14 cellular contexts compared by ENCODE assay signal in the genomic region with DNA sequence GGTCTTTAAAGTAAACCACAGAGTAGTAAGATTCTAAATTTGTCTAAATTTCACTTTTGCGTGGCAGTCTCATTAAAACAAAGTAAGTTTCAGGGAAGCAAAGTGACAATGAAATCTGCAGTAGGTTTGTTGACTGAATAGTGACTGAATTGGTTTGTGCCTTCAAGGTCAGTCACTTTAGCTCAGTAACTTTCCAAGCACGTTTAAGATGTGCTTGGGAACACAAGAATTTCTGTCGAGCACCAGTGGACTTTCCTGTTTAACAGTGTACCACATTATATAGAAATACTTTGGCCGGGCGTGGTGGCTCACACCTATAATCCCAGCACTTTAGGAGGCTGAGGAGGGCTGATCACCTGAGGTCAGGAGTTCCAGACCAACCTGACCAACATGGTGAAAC. TPM values are rescaled to one million over a fixed set of nuclear protein-coding genes. Genes with fewer than 3 reads are reported as not detected.
A peak's percentile ranks its signal among the peaks of the same experiment; 100 is the strongest.
DNase-seq lines count a peak whose midpoint lies in the region; ATAC-seq and TF ChIP-seq lines count a peak whose summit lies in the region.
"Had no signal": no experiment of that assay in that cellular context is flagged by ENCODE, and none has a peak within 500 bp of the region (broad histone marks: within the 10 kb centered on the region; RNA-seq: fewer than 3 reads in every experiment).

No MANE protein-coding gene starts in this region.

- DNase-seq in ELF-1 (ENCODE audit: low read depth, low spot score), result peak; percentile 24
- DNase-seq in OCI-LY7 (ENCODE audit: low spot score), result no peak
- no peak for DNase-seq in neuronal stem cell (ENCODE audit: low spot score)
- DNase-seq in activated gamma-delta T cell treated with Interleukin-2 at 50 U/mL for 16 hours, result no peak
- no peak for DNase-seq in upper lobe of right lung
- DNase-seq in EL, result no peak
- no peak for DNase-seq in NCI-H510A treated with DMSO at 0.1 percent for 48 hours (lab: John Stamatoyannopoulos, UW)
- DNase-seq: activated naive CD8-positive, alpha-beta T cell treated with anti-CD3 and anti-CD28 coated beads, Interleukin-2, amount 10 ng/mL, durations not matched to agents 7 days and 5 days; CD8-positive, alpha-beta T cell; islet precursor cell; natural killer cell; NCI-H748 treated with DMSO at 0.1 percent for 48 hours had no signal

- H3K14ac ChIP-seq in neuronal stem cell (ENCODE audit: low read length), result no peak overlapping the region

- H3K4me3 ChIP-seq in OCI-LY7 (ENCODE audit: low read depth, low read length, poor library complexity, severe bottlenecking) (peak overlapping the region; percentile 84), neuronal stem cell (ENCODE audit: low read length in 2 of 2) (no peak overlapping the region), upper lobe of right lung (no peak overlapping the region)

- CTCF ChIA-PET in OCI-LY7 (lab: Charles Lee; ENCODE audit: unreplicated experiment), result interaction anchor here (0.6 to 1.3 kb wide), 3 partner anchors 21 to 465 kb away, joined by 3 read pairs; no protein-coding TSS in a partner anchor

- H4K8ac ChIP-seq in neuronal stem cell (ENCODE audit: low read depth, low read length), result no peak overlapping the region

- H4K20me1 ChIP-seq in OCI-LY7 (ENCODE audit: insufficient read depth, low read length), result peaks cover 20% of the 10 kb centered on the region

- H3K27me3 ChIP-seq in neuronal stem cell (ENCODE audit: control insufficient read depth in 3 of 3, insufficient read depth in 3 of 3, low read depth in 1 of 3, low read length in 3 of 3) (peaks cover 0 to 40% (median 0%) of the 10 kb centered on the region in 3 experiments), upper lobe of right lung (peaks cover 41% of the 10 kb centered on the region)

- H3K36me3 ChIP-seq in OCI-LY7 (ENCODE audit: insufficient read depth, low read length) (peaks cover 30% of the 10 kb centered on the region), neuronal stem cell (replicated peaks in 1 of 2; ENCODE audit: control insufficient read depth in 2 of 2, insufficient read depth in 2 of 2, low read length in 2 of 2) (peaks cover 0 to 12% of the 10 kb centered on the region in 2 donors), upper lobe of right lung (no peaks in the 10 kb centered on the region)

- no CpG with 5 or more reads among the region's 5 CpGs for WGBS in neuronal stem cell (ENCODE audit: extremely low coverage in 2 of 2, insufficient read length in 2 of 2, insufficient replicate concordance in 1 of 2), 2 donors

- POLR2A ChIA-PET in OCI-LY7 (lab: Charles Lee), result interaction anchor here (0.8 to 1.9 kb wide), 5 partner anchors 274 to 362 kb away, joined by 3 to 9 read pairs (median 7); no protein-coding TSS in a partner anchor

- H3K23ac ChIP-seq in neuronal stem cell (ENCODE audit: low read depth, low read length, poor library complexity), result no peak overlapping the region

- H2AK5ac ChIP-seq in neuronal stem cell (ENCODE audit: low read depth, low read length), result no peak overlapping the region

- no peaks in the 10 kb centered on the region for H3K9me3 ChIP-seq in OCI-LY7 (ENCODE audit: low read length)
- H3K9me3 ChIP-seq in neuronal stem cell (replicated peaks in 1 of 2; ENCODE audit: control insufficient read depth in 2 of 2, insufficient read depth in 1 of 2, low read depth in 1 of 2, low read length in 2 of 2), result peaks cover 0 to 4% of the 10 kb centered on the region in 2 donors
- no peaks in the 10 kb centered on the region for H3K9me3 ChIP-seq in upper lobe of right lung

- no peak overlapping the region for H2BK120ac ChIP-seq in neuronal stem cell (ENCODE audit: low read depth, low read length)

- peak overlapping the region; percentile 82 for H3K4me2 ChIP-seq in OCI-LY7 (ENCODE audit: low read length)
- no peak overlapping the region for H3K4me2 ChIP-seq in neuronal stem cell (ENCODE audit: insufficient read depth, low read length, poor library complexity, severe bottlenecking)

- no peak overlapping the region for H2BK5ac ChIP-seq in neuronal stem cell (ENCODE audit: low read length)

- ATAC-seq in esophagus mucosa, result peak; percentile 46
- ATAC-seq in upper lobe of right lung, result no peak
- ATAC-seq: CD8-positive, alpha-beta T cell; natural killer cell had no signal

- peak overlapping the region; percentile 72; the same call in 1 of the 2 replicates for H2AFZ ChIP-seq in OCI-LY7 (ENCODE audit: low read length)
- peak overlapping the region; percentile 98 for H2AFZ ChIP-seq in neuronal stem cell (ENCODE audit: low read length)

- BruUV-seq in OCI-LY7 (replicated peaks; lab: Mats Ljungman, UMichigan), result no TSS peak

- no peak overlapping the region for H3K4ac ChIP-seq in neuronal stem cell (ENCODE audit: low read length)

- H2BK12ac ChIP-seq in neuronal stem cell (ENCODE audit: low read length), result no peak overlapping the region

- H3K9ac ChIP-seq in neuronal stem cell (ENCODE audit: low read depth, low read length, poor library complexity), result no peak overlapping the region

- H4K91ac ChIP-seq in neuronal stem cell (ENCODE audit: low read depth, low read length, poor library complexity), result no peak overlapping the region

- peaks cover 38% of the 10 kb centered on the region for H3K79me2 ChIP-seq in OCI-LY7 (ENCODE audit: insufficient read depth, low read depth, low read length)

- no peak overlapping the region for H2BK15ac ChIP-seq in neuronal stem cell (ENCODE audit: low read length)

- TF ChIP-seq CTCF in OCI-LY7 (conservative IDR thresholded peaks at IDR 0.05; ENCODE audit: low read length) (no peak), upper lobe of right lung (IDR thresholded peaks at IDR 0.05) (no peak)

- intact Hi-C loops in OCI-LY7 (cut with micrococcal nuclease; ENCODE audit: unreplicated experiment), result loop anchor here (5.0 kb wide), 2 partner anchors 136 to 639 kb away; no protein-coding TSS in a partner anchor
- intact Hi-C loops in upper lobe of right lung (cut with DNase I), result no loop called here

- peaks cover 38% of the 10 kb centered on the region for H3K4me1 ChIP-seq in OCI-LY7 (ENCODE audit: insufficient read depth, low read length, poor library complexity, severe bottlenecking)
- peaks cover 0 to 4% of the 10 kb centered on the region in 2 donors for H3K4me1 ChIP-seq in neuronal stem cell (ENCODE audit: control insufficient read depth in 2 of 2, insufficient read depth in 1 of 2, low read depth in 1 of 2, low read length in 2 of 2)
- peaks cover 16% of the 10 kb centered on the region for H3K4me1 ChIP-seq in upper lobe of right lung

- H3K18ac ChIP-seq in neuronal stem cell (ENCODE audit: low read length), result no peak overlapping the region

- H3K27ac ChIP-seq in OCI-LY7 (ENCODE audit: low read depth, low read length, poor library complexity, severe bottlenecking) (peak overlapping the region; percentile 88), neuronal stem cell (replicated peaks; ENCODE audit: low read length) (no peak overlapping the region), upper lobe of right lung (no peak overlapping the region)
- H3K27ac ChIP-seq: coronary artery had no signal

- H3K9me2 ChIP-seq in OCI-LY7 (ENCODE audit: insufficient read depth, low read length), result no peaks in the 10 kb centered on the region

- H3K79me1 ChIP-seq in neuronal stem cell (ENCODE audit: low read depth, low read length), result peaks cover 8% of the 10 kb centered on the region

RNA-seq across cellular contexts. Expression of a gene that starts 1.7 kb away (rescaled TPM):
- 320 and 382 TPM in 2 replicates for total RNA-seq in OCI-LY7 (2014; rRNA removed; shearing (Covaris generic))
- total RNA-seq in OCI-LY7 (2022) (198 and 224 TPM in 2 replicates), esophagus mucosa (1,371 TPM), upper lobe of right lung (63.6 TPM)
- 366 TPM for polyA plus RNA-seq in neuronal stem cell (2013, experiment 1 of 2)
- 378 TPM for polyA plus RNA-seq in neuronal stem cell (2013, experiment 2 of 2)

RNA-seq across cellular contexts. Expression of a gene that starts 51.7 kb away (rescaled TPM):
- 22.3 and 27.3 TPM in 2 replicates for total RNA-seq in OCI-LY7 (2014; rRNA removed; shearing (Covaris generic))
- 21.6 and 23.0 TPM in 2 replicates for total RNA-seq in OCI-LY7 (2022)
- total RNA-seq in esophagus mucosa, result 9.7 TPM
- polyA plus RNA-seq in neuronal stem cell (2013, experiment 1 of 2), result 18.8 TPM
- polyA plus RNA-seq in neuronal stem cell (2013, experiment 2 of 2), result 19.2 TPM
- 15.1 TPM for total RNA-seq in upper lobe of right lung
